Comparison of ENCODE assay signal across 8 cellular contexts in genomic region chr2:60880988-60881932, GRCh38. TPM values are rescaled to one million over a fixed set of nuclear protein-coding genes. Genes with fewer than 3 reads are reported as not detected.
DNase-seq lines count a peak whose midpoint lies in the region; ATAC-seq and TF ChIP-seq lines count a peak whose summit lies in the region.

TSS of gene REL (plus strand) at chr2:60881574. CDS start at chr2:60881841, 267 bp downstream.

- no peaks in the 10 kb centered on the region for H3K27me3 Mint-ChIP-seq in glutamatergic neuron (ENCODE audit: unreplicated experiment)

- ATAC-seq in activated naive CD4-positive, alpha-beta T cell treated with anti-CD3 and anti-CD28 coated beads, Interleukin-2, amount 50 U/mL, for 72 hours: peak; percentile 88 to 93

- H3K36me3 ChIP-seq in osteoblast (ENCODE audit: insufficient read depth, low read length) (no peaks in the 10 kb centered on the region), testis (ENCODE audit: low read depth, missing control alignments) (no peaks in the 10 kb centered on the region)

- peak; percentile 92 for DNase-seq in GM10266 (ENCODE audit: extremely low spot score)
- peak; percentile 52 for DNase-seq in HFF-Myc (ENCODE audit: extremely low read depth, low read depth)
- peak; percentile 79 for DNase-seq in MV-4-11 (lab: John Stamatoyannopoulos, UW)
- DNase-seq in SKM-1 (lab: John Stamatoyannopoulos, UW; ENCODE audit: unreplicated experiment): peak; percentile 68
- DNase-seq in activated naive CD4-positive, alpha-beta T cell treated with anti-CD3 and anti-CD28 coated beads, Interleukin-2, amount 50 U/mL, for 72 hours (ENCODE audit: low spot score in 2 of 2): peak; percentile 89 to 96
- DNase-seq in glutamatergic neuron: peak; percentile 88
- peak; percentile 99 for DNase-seq in osteoblast (ENCODE audit: insufficient read length, low spot score, missing footprints)
- DNase-seq in testis: peak; percentile 93

- peak; percentile 36 for TF ChIP-seq CTCF in GM10266 (IDR thresholded peaks at IDR 0.05; ENCODE audit: control insufficient read depth, insufficient read depth, low read depth, missing control alignments)
- peak; percentile 11 for TF ChIP-seq CTCF in HFF-Myc (IDR thresholded peaks at IDR 0.05; ENCODE audit: low read depth, low read length, missing control alignments)
- no peak for TF ChIP-seq CTCF in glutamatergic neuron (IDR thresholded peaks at IDR 0.05; ENCODE audit: partially characterized antibody, unreplicated experiment)
- TF ChIP-seq CTCF in osteoblast (IDR thresholded peaks at IDR 0.05; ENCODE audit: extremely low read depth, low read depth, low read length): peak; percentile 14
- TF ChIP-seq CTCF in testis (IDR thresholded peaks at IDR 0.05): peak in 1 of 3 experiments; percentile 32

- peaks cover 4% of the 10 kb centered on the region for H3K4me1 Mint-ChIP-seq in glutamatergic neuron (ENCODE audit: low read depth, unreplicated experiment)

- no peaks in the 10 kb centered on the region for H3K9me3 ChIP-seq in osteoblast (ENCODE audit: low read depth, low read length)
- H3K9me3 ChIP-seq in testis: no peaks in the 10 kb centered on the region

- H3K27me3 ChIP-seq in osteoblast (ENCODE audit: insufficient read depth, low read length) (no peaks in the 10 kb centered on the region), testis (no peaks in the 10 kb centered on the region)

- peak within 1 kb of the TSS; percentile 97 for H3K4me3 Mint-ChIP-seq in glutamatergic neuron (ENCODE audit: unreplicated experiment)

- TF ChIP-seq POLR2A in testis (IDR thresholded peaks at IDR 0.05): peak; percentile 71

- H3K4me1 ChIP-seq in osteoblast (ENCODE audit: insufficient read depth, low read length) (peaks cover 17% of the 10 kb centered on the region), testis (peaks cover 14% of the 10 kb centered on the region)

- H3K27ac ChIP-seq in osteoblast (ENCODE audit: low read depth, low read length) (peak within 1 kb of the TSS; percentile 97), testis (peak within 1 kb of the TSS; percentile 98 to 99)

- H3K36me3 Mint-ChIP-seq in activated naive CD4-positive, alpha-beta T cell treated with anti-CD3 and anti-CD28 coated beads, Interleukin-2, amount 50 U/mL, for 72 hours: peaks cover 18 to 27% of the 10 kb centered on the region in 2 donors
- H3K36me3 Mint-ChIP-seq in glutamatergic neuron (ENCODE audit: unreplicated experiment): no peaks in the 10 kb centered on the region

- no peaks in the 10 kb centered on the region for H3K9me3 Mint-ChIP-seq in activated naive CD4-positive, alpha-beta T cell treated with anti-CD3 and anti-CD28 coated beads, Interleukin-2, amount 50 U/mL, for 72 hours
- peaks cover 2% of the 10 kb centered on the region for H3K9me3 Mint-ChIP-seq in glutamatergic neuron (ENCODE audit: unreplicated experiment)

- H3K4me3 ChIP-seq in HFF-Myc (replicated peaks; ENCODE audit: low read depth, low read length) (peak within 1 kb of the TSS; percentile 83), osteoblast (ENCODE audit: insufficient read depth, low read length) (peak within 1 kb of the TSS; percentile 96), testis (peak within 1 kb of the TSS; percentile 88)

- 0 to 1% methylated on average over 27 to 65 of the region's 98 CpGs for WGBS in testis, 2 donors

- intact Hi-C loops in testis (cut with DNase I; ENCODE audit: low total_unique reads): no loop called here

- peaks cover 35% of the 10 kb centered on the region for H3K79me2 ChIP-seq in osteoblast (ENCODE audit: insufficient read depth, low read length)

- H2AFZ ChIP-seq in osteoblast (ENCODE audit: low read length): peak within 1 kb of the TSS; percentile 93

- H4K20me1 ChIP-seq in osteoblast (ENCODE audit: insufficient read depth, low read length): peaks cover 3% of the 10 kb centered on the region

- H3K27ac Mint-ChIP-seq in activated naive CD4-positive, alpha-beta T cell treated with anti-CD3 and anti-CD28 coated beads, Interleukin-2, amount 50 U/mL, for 72 hours: peak within 1 kb of the TSS; percentile 96 to 97
- H3K27ac Mint-ChIP-seq in glutamatergic neuron (ENCODE audit: unreplicated experiment): peak within 1 kb of the TSS; percentile 77

- peak within 1 kb of the TSS; percentile 95 for H3K4me2 ChIP-seq in osteoblast (ENCODE audit: insufficient read depth, low read length)

RNA-seq across cellular contexts. Expression of gene REL, which starts in this region (rescaled TPM):
- total RNA-seq in activated naive CD4-positive, alpha-beta T cell treated with anti-CD3 and anti-CD28 coated beads, Interleukin-2, amount 50 U/mL, for 72 hours: 10 to 100 TPM; 23.3 to 93.0 TPM
- 2.1 TPM for total RNA-seq in glutamatergic neuron (ENCODE audit: unreplicated experiment)
- 6.2 and 6.8 TPM in 2 replicates for total RNA-seq in osteoblast
- total RNA-seq in testis: 10 to 100 TPM; 30.5 to 33.7 TPM
- polyA plus RNA-seq in testis (ENCODE audit: insufficient read depth, low read depth, low replicate concordance): 4.3 TPM

Comparison
In these comparisons a context has a peak if more than half of its experiments do, and no peak if none do; other contexts are left out.
1. Peak in every context shown above with its lines: DNase-seq, ATAC-seq, H3K4me3 ChIP-seq and H3K27ac ChIP-seq.